Comparison of ENCODE assay signal across 27 cellular contexts in the genomic region with DNA sequence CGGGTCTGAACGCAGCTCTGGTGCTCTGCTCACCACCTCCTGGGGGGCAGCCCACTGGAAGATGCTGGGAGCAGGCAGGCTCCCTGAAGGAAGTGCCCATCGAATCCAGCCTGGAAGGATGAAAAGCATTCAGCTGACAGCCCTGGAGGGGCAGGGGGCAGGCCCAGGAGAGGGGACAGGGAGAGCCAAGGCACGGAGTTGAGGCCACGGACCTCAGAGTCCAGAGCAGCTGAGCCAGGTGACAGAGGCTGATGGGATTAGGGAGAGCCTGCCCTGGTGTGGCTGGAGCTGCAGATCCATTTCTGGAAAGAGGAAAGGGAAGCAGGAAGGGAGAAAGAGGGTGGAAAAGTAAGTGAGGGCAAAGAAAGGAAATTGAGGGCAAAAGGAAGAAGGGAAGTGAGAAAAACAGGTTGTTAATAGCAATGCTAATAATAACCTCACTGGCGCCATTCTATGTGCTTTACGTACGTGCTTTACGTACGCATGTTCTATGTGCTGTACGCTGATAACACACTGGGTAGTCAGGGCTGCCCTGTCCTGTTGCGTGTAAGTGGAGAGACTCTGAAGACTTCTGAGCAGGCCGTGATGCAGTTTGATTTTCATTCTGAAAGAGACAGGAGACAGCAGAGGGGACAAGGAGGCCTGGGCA. TPM values are rescaled to one million over a fixed set of nuclear protein-coding genes. Genes with fewer than 3 reads are reported as not detected.
DNase-seq lines count a peak whose midpoint lies in the region; ATAC-seq and TF ChIP-seq lines count a peak whose summit lies in the region.
"Had no signal": no experiment of that assay in that cellular context is flagged by ENCODE, and none has a peak within 500 bp of the region (broad histone marks: within the 10 kb centered on the region; RNA-seq: fewer than 3 reads in every experiment).

No MANE protein-coding gene starts in this region.

- H4K20me1 ChIP-seq in mammary epithelial cell (ENCODE audit: insufficient read depth, low read length): peaks cover 2% of the 10 kb centered on the region
- no peaks in the 10 kb centered on the region for H4K20me1 ChIP-seq in OCI-LY3 (ENCODE audit: insufficient read depth, low read length)

- in situ Hi-C loops in mammary epithelial cell (cut with MboI; ENCODE audit: low sequenced_read_pairs in 2 of 2): no loop called here

- ATAC-seq in foreskin keratinocyte: no peak
- ATAC-seq in psoas muscle: no peak
- ATAC-seq: A549; activated CD4-positive, alpha-beta T cell treated with anti-CD3 and anti-CD28 coated beads for 36 hours; activated CD8-positive, alpha-beta memory T cell treated with anti-CD3 and anti-CD28 coated beads, Interleukin-2, amount 10 ng/mL, durations not matched to agents 7 days and 5 days; gastrocnemius medialis; lower lobe of right lung; Right ventricle myocardium inferior had no signal

- peaks cover 61% of the 10 kb centered on the region for H3K79me2 ChIP-seq in mammary epithelial cell (ENCODE audit: insufficient read depth, low read length)
- no peaks in the 10 kb centered on the region for H3K79me2 ChIP-seq in OCI-LY3 (ENCODE audit: low read length)

- H3K4me2 ChIP-seq in mammary epithelial cell (ENCODE audit: insufficient read depth, low read depth, low read length) (no peak overlapping the region), OCI-LY3 (ENCODE audit: low read length) (peak overlapping the region; percentile 81)
- H3K4me2 ChIP-seq: A549 had no signal

- intact Hi-C loops in breast epithelium (cut with DNase I; ENCODE audit: low total_unique reads): no loop called here
- intact Hi-C loops in mammary epithelial cell (cut with micrococcal nuclease): no loop called here
- intact Hi-C loops in psoas muscle (cut with DNase I): no loop called here

- WGBS in mammary epithelial cell (ENCODE audit: low coverage, missing lambda C conversion rate): 92% methylated on average over 11 of the region's 13 CpGs
- WGBS in psoas muscle, 3 donors: 71 to 80% (median 74%) methylated on average over 13 of the region's 13 CpGs

- DNase-seq in breast epithelium (ENCODE audit: low spot score in 2 of 2) (no peak), mammary epithelial cell (no peak), foreskin keratinocyte (no peak), T-helper 9 cell (no peak), NCI-H187 treated with DMSO at 0.1 percent for 48 hours (lab: John Stamatoyannopoulos, UW) (no peak), psoas muscle (no peak)
- DNase-seq: activated CD4-positive, alpha-beta T cell treated with anti-CD3 and anti-CD28 coated beads for 36 hours; activated CD8-positive, alpha-beta memory T cell treated with anti-CD3 and anti-CD28 coated beads, Interleukin-2, amount 10 ng/mL, durations not matched to agents 7 days and 5 days; BE2C; COR-L47; DMS79; gastrocnemius medialis; HCEC 1CT; KG1; lower lobe of right lung; MV-4-11; ovary; stimulated activated CD4-positive, alpha-beta T cell treated with anti-CD3 and anti-CD28 coated beads, Interleukin-4, amount 100 ng/mL, for 4 hours; stomach had no signal

- dilution Hi-C loops in mammary epithelial cell (cut with HindIII; ENCODE audit: low sequenced_read_pairs): no loop called here

- H3K27ac ChIP-seq in breast epithelium (peak overlapping the region; percentile 32 to 36), mammary epithelial cell (ENCODE audit: insufficient read depth, low read depth, low read length) (no peak overlapping the region), OCI-LY3 (ENCODE audit: low read length) (0 out of 2 replicates have a peak overlapping the region, but pooled peaks have one; percentile 12), iPS-20b (ENCODE audit: low read length) (no peak overlapping the region), foreskin keratinocyte (no peak overlapping the region), psoas muscle (no peak overlapping the region)
- H3K27ac ChIP-seq: A549, gastrocnemius medialis, lower lobe of right lung, ovary, right atrium auricular region, stomach, tibial nerve had no signal

- no peaks in the 10 kb centered on the region for H3K9me3 ChIP-seq in breast epithelium
- no peaks in the 10 kb centered on the region for H3K9me3 ChIP-seq in mammary epithelial cell (replicated peaks; ENCODE audit: insufficient read depth, low read length)
- H3K9me3 ChIP-seq in OCI-LY3 (ENCODE audit: insufficient read depth, low read length): no peaks in the 10 kb centered on the region
- H3K9me3 ChIP-seq in iPS-20b (ENCODE audit: insufficient read depth, low read depth, low read length): no peaks in the 10 kb centered on the region
- no peaks in the 10 kb centered on the region for H3K9me3 ChIP-seq in psoas muscle
- H3K9me3 ChIP-seq: A549, BE2C, gastrocnemius medialis, lower lobe of right lung, ovary, right atrium auricular region, stomach, tibial nerve had no signal

- no TSS peak for BruUV-seq in mammary epithelial cell (replicated peaks; lab: Mats Ljungman, UMichigan)

- H3K27me3 ChIP-seq in breast epithelium (no peaks in the 10 kb centered on the region), mammary epithelial cell (ENCODE audit: insufficient read depth, low read length) (no peaks in the 10 kb centered on the region), OCI-LY3 (ENCODE audit: low read depth, low read length) (no peaks in the 10 kb centered on the region), iPS-20b (ENCODE audit: insufficient read depth, low read length) (peaks cover 79% of the 10 kb centered on the region), foreskin keratinocyte (no peaks in the 10 kb centered on the region), psoas muscle (ENCODE audit: insufficient read depth in 3 of 3, low read length in 2 of 3) (peaks cover 0 to 14% (median 1%) of the 10 kb centered on the region in 3 donors)
- H3K27me3 ChIP-seq: BE2C, ovary, right atrium auricular region had no signal

- TF ChIP-seq CTCF in breast epithelium (IDR thresholded peaks at IDR 0.05) (no peak), mammary epithelial cell (conservative IDR thresholded peaks at IDR 0.05 in 1 of 2, IDR thresholded peaks at IDR 0.05 in 1 of 2; ENCODE audit: extremely low read depth in 1 of 2, insufficient read depth in 1 of 2, low read depth in 1 of 2, low read length in 2 of 2) (no peak), OCI-LY3 (IDR thresholded peaks at IDR 0.05; ENCODE audit: low read depth, low read length) (no peak), foreskin keratinocyte (conservative IDR thresholded peaks at IDR 0.05) (no peak), psoas muscle (IDR thresholded peaks at IDR 0.05) (no peak)

- no peak overlapping the region for H2AFZ ChIP-seq in mammary epithelial cell (ENCODE audit: low read depth, low read length)
- peak overlapping the region; percentile 73 for H2AFZ ChIP-seq in OCI-LY3 (ENCODE audit: low read depth, low read length)

- H3K4me1 ChIP-seq in breast epithelium: peaks cover 12 to 24% of the 10 kb centered on the region in 2 donors
- peaks cover 53% of the 10 kb centered on the region for H3K4me1 ChIP-seq in mammary epithelial cell (ENCODE audit: insufficient read depth, low read length)
- H3K4me1 ChIP-seq in OCI-LY3 (ENCODE audit: low read length): peaks cover 28% of the 10 kb centered on the region
- peaks cover 26% of the 10 kb centered on the region for H3K4me1 ChIP-seq in iPS-20b (ENCODE audit: insufficient read depth, low read length)
- H3K4me1 ChIP-seq in foreskin keratinocyte: peaks cover 20% of the 10 kb centered on the region
- H3K4me1 ChIP-seq in psoas muscle: peaks cover 5% of the 10 kb centered on the region
- H3K4me1 ChIP-seq: A549 had no signal

- H3K36me3 ChIP-seq in breast epithelium (no peaks in the 10 kb centered on the region), mammary epithelial cell (ENCODE audit: insufficient read depth, low read length) (no peaks in the 10 kb centered on the region), OCI-LY3 (replicated peaks; ENCODE audit: low read depth, low read length) (no peaks in the 10 kb centered on the region), iPS-20b (ENCODE audit: insufficient read depth, low read depth, low read length) (no peaks in the 10 kb centered on the region), psoas muscle (ENCODE audit: insufficient read depth in 1 of 2, low read depth in 1 of 2) (no peaks in the 10 kb centered on the region)
- H3K36me3 ChIP-seq: BE2C, gastrocnemius medialis, lower lobe of right lung, ovary, right atrium auricular region, stomach, tibial nerve had no signal

- no peak for TF ChIP-seq POLR2A in breast epithelium (IDR thresholded peaks at IDR 0.05)

- H3K4me3 ChIP-seq in breast epithelium (no peak overlapping the region), mammary epithelial cell (replicated peaks in 1 of 3; ENCODE audit: insufficient read depth in 1 of 3, low read depth in 2 of 3, low read length in 3 of 3) (no peak overlapping the region), OCI-LY3 (ENCODE audit: low read length) (peak overlapping the region; percentile 58), iPS-20b (ENCODE audit: low read length) (peak overlapping the region; percentile 68; the same call in 1 of the 2 replicates), psoas muscle (no peak overlapping the region)
- H3K4me3 ChIP-seq: A549, gastrocnemius medialis, lower lobe of right lung, ovary, right atrium auricular region, stomach, tibial nerve had no signal

- CTCF ChIA-PET in mammary epithelial cell (lab: Charles Lee; ENCODE audit: low non-redundant PET): no interaction called here

- no peak overlapping the region for H3K9ac ChIP-seq in mammary epithelial cell (ENCODE audit: insufficient read depth, low read length)
- H3K9ac ChIP-seq in OCI-LY3 (ENCODE audit: low read length): 0 out of 2 replicates have a peak overlapping the region, but pooled peaks have one; percentile 16
- H3K9ac ChIP-seq in iPS-20b (ENCODE audit: low read depth, low read length): peak overlapping the region; percentile 0; the same call in 1 of the 2 replicates

RNA-seq across cellular contexts. Expression of a gene that starts 52.6 kb away (rescaled TPM):
- total RNA-seq in breast epithelium (10 to 100 TPM in 1 of 3 donors, 1 to 10 TPM in 1, under 1 TPM in 1; 0.16 to 20.3 (median 9.2) TPM), mammary epithelial cell (10 to 100 TPM; 11.2 to 19.2 TPM), foreskin keratinocyte (1.1 and 1.2 TPM in 2 replicates), psoas muscle (under 1 TPM in 3 of 4 donors, not detected in 1; 0.13 to 0.26 (median 0.20) TPM)
- polyA plus RNA-seq in mammary epithelial cell (5.3 TPM), foreskin keratinocyte (0.95 and 1.2 TPM in 2 replicates), psoas muscle (under 1 TPM; 0.01 to 0.04 (median 0.01) TPM)
- 9.3 TPM for polyA minus RNA-seq in mammary epithelial cell
- total RNA-seq: activated CD4-positive, alpha-beta T cell treated with anti-CD3 and anti-CD28 coated beads for 36 hours; activated CD8-positive, alpha-beta memory T cell treated with anti-CD3 and anti-CD28 coated beads, Interleukin-2, amount 10 ng/mL, durations not matched to agents 7 days and 5 days; activated T-helper 1 cell treated with anti-CD3 and anti-CD28 coated beads, Interleukin-12 subunit alpha, Interleukin-12 subunit beta, Interleukin-2, Interleukin-4 antibody, amounts not matched to agents 30 ng/mL and 10 ng/mL and 1 ng/mL, durations not matched to agents 14 hours and 24 hours and 36 hours; HT-29; stomach had no signal

Comparison
In these comparisons a context has a peak if more than half of its experiments do, and no peak if none do; other contexts are left out.
1. H3K27ac ChIP-seq: peak in breast epithelium (2 of 2) and OCI-LY3 (single experiment); none in mammary epithelial cell (single experiment), iPS-20b (single experiment), foreskin keratinocyte (single experiment) and psoas muscle (single experiment).
2. H3K4me3 ChIP-seq: peak in OCI-LY3 (single experiment) and iPS-20b (single experiment); none in breast epithelium (0 of 3), mammary epithelial cell (0 of 3) and psoas muscle (single experiment).